Comparison of ENCODE assay signal across 1 cellular context in the genomic region with DNA sequence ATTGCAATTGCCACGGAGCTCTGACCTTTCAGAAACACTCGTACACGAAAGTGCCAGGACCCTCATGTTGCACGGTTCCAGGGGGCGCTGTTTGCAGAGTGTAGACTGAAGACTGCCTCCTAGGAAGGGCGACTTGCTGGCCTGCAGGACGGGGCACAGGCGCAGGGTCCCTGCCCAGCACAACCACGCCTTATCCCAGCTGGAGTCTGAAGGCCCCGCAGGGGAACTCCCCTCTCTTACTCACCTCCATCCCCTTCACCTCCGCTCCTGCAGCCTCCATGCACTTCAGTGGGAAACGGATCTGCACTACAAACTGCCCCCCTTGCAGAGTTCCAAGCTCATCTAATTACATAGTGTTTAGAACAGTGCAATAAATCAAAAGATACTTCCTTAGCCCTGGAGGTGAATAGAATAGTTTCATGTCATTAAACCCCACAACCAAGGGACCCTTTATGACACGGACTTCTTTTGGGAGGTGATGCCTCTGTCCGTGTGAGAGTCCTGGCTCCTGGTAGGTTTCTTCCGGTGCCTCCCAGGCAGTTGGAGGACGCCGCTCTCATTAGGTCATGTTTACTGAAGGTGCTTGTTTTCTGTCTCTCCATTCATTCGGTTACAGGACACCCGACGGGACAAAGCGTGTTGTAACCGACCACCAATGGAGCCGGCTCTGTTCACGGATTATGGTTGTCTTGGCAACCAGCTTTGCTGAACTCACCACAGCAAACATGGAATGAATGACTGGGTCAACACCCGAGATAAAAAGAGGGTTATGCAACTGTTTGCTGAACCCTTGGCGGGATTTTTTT.
TF ChIP-seq lines count a peak whose summit lies in the region.

No MANE protein-coding gene starts in this region.

TF ChIP-seq in HepG2, 621 proteins besides CTCF, POLR2A, EP300 and RAD21 (continued from another document and continues in another):
- TF ChIP-seq, protein P1, sequence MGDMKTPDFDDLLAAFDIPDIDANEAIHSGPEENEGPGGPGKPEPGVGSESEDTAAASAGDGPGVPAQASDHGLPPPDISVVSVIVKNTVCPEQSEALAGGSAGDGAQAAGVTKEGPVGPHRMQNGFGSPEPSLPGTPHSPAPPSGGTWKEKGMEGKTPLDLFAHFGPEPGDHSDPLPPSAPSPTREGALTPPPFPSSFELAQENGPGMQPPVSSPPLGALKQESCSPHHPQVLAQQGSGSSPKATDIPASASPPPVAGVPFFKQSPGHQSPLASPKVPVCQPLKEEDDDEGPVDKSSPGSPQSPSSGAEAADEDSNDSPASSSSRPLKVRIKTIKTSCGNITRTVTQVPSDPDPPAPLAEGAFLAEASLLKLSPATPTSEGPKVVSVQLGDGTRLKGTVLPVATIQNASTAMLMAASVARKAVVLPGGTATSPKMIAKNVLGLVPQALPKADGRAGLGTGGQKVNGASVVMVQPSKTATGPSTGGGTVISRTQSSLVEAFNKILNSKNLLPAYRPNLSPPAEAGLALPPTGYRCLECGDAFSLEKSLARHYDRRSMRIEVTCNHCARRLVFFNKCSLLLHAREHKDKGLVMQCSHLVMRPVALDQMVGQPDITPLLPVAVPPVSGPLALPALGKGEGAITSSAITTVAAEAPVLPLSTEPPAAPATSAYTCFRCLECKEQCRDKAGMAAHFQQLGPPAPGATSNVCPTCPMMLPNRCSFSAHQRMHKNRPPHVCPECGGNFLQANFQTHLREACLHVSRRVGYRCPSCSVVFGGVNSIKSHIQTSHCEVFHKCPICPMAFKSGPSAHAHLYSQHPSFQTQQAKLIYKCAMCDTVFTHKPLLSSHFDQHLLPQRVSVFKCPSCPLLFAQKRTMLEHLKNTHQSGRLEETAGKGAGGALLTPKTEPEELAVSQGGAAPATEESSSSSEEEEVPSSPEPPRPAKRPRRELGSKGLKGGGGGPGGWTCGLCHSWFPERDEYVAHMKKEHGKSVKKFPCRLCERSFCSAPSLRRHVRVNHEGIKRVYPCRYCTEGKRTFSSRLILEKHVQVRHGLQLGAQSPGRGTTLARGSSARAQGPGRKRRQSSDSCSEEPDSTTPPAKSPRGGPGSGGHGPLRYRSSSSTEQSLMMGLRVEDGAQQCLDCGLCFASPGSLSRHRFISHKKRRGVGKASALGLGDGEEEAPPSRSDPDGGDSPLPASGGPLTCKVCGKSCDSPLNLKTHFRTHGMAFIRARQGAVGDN (CRISPR knock-in tag; IDR thresholded peaks at IDR 0.05), result peak; percentile 87
- TF ChIP-seq ISX (CRISPR knock-in tag; conservative IDR thresholded peaks at IDR 0.05), result no peak
- 0 out of 2 replicates have a peak, but pooled peaks have one; percentile 16 for TF ChIP-seq ZNF672 (CRISPR knock-in tag; IDR thresholded peaks at IDR 0.05)
- TF ChIP-seq MEF2D (CRISPR knock-in tag; IDR thresholded peaks at IDR 0.05), result peak; percentile 36
- TF ChIP-seq, protein P2, sequence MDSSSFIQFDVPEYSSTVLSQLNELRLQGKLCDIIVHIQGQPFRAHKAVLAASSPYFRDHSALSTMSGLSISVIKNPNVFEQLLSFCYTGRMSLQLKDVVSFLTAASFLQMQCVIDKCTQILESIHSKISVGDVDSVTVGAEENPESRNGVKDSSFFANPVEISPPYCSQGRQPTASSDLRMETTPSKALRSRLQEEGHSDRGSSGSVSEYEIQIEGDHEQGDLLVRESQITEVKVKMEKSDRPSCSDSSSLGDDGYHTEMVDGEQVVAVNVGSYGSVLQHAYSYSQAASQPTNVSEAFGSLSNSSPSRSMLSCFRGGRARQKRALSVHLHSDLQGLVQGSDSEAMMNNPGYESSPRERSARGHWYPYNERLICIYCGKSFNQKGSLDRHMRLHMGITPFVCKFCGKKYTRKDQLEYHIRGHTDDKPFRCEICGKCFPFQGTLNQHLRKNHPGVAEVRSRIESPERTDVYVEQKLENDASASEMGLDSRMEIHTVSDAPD (CRISPR knock-in tag; IDR thresholded peaks at IDR 0.05), result peak; percentile 59; the same call in 1 of the 2 replicates
- TF ChIP-seq TARDBP (CRISPR knock-in tag; IDR thresholded peaks at IDR 0.05), result peak; percentile 75
- TF ChIP-seq WIZ (CRISPR knock-in tag; IDR thresholded peaks at IDR 0.05), result no peak
- peak; percentile 31; the same call in 1 of the 2 replicates for TF ChIP-seq MEIS1 (CRISPR knock-in tag; IDR thresholded peaks at IDR 0.05; ENCODE audit: borderline replicate concordance)
- TF ChIP-seq YEATS2 (CRISPR knock-in tag; IDR thresholded peaks at IDR 0.05; ENCODE audit: borderline replicate concordance), result peak; percentile 24; the same call in 1 of the 2 replicates
- 0 out of 2 replicates have a peak, but pooled peaks have one; percentile 49 for TF ChIP-seq KAT8 (CRISPR knock-in tag; IDR thresholded peaks at IDR 0.05)
- TF ChIP-seq, protein P3, sequence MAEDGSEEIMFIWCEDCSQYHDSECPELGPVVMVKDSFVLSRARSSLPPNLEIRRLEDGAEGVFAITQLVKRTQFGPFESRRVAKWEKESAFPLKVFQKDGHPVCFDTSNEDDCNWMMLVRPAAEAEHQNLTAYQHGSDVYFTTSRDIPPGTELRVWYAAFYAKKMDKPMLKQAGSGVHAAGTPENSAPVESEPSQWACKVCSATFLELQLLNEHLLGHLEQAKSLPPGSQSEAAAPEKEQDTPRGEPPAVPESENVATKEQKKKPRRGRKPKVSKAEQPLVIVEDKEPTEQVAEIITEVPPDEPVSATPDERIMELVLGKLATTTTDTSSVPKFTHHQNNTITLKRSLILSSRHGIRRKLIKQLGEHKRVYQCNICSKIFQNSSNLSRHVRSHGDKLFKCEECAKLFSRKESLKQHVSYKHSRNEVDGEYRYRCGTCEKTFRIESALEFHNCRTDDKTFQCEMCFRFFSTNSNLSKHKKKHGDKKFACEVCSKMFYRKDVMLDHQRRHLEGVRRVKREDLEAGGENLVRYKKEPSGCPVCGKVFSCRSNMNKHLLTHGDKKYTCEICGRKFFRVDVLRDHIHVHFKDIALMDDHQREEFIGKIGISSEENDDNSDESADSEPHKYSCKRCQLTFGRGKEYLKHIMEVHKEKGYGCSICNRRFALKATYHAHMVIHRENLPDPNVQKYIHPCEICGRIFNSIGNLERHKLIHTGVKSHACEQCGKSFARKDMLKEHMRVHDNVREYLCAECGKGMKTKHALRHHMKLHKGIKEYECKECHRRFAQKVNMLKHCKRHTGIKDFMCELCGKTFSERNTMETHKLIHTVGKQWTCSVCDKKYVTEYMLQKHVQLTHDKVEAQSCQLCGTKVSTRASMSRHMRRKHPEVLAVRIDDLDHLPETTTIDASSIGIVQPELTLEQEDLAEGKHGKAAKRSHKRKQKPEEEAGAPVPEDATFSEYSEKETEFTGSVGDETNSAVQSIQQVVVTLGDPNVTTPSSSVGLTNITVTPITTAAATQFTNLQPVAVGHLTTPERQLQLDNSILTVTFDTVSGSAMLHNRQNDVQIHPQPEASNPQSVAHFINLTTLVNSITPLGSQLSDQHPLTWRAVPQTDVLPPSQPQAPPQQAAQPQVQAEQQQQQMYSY (CRISPR knock-in tag; IDR thresholded peaks at IDR 0.05), result no peak
- peak; percentile 98 for TF ChIP-seq FOXO1 (CRISPR knock-in tag; IDR thresholded peaks at IDR 0.05)
- TF ChIP-seq YY1 (IDR thresholded peaks at IDR 0.05; ENCODE audit: insufficient read depth, insufficient replicate concordance, low read depth, low read length), result peak; percentile 50
- peak; percentile 94 for TF ChIP-seq SIX1 (CRISPR knock-in tag; IDR thresholded peaks at IDR 0.05; ENCODE audit: borderline replicate concordance)
- TF ChIP-seq, protein P4, sequence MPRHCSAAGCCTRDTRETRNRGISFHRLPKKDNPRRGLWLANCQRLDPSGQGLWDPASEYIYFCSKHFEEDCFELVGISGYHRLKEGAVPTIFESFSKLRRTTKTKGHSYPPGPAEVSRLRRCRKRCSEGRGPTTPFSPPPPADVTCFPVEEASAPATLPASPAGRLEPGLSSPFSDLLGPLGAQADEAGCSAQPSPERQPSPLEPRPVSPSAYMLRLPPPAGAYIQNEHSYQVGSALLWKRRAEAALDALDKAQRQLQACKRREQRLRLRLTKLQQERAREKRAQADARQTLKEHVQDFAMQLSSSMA (CRISPR knock-in tag; IDR thresholded peaks at IDR 0.05), result no peak
- TF ChIP-seq ZNF235 (CRISPR knock-in tag; IDR thresholded peaks at IDR 0.05; ENCODE audit: borderline replicate concordance), result 0 out of 2 replicates have a peak, but pooled peaks have one; percentile 35
- peak; percentile 83; the same call in 1 of the 2 replicates for TF ChIP-seq KLF12 (CRISPR knock-in tag; IDR thresholded peaks at IDR 0.05; ENCODE audit: borderline replicate concordance)
- TF ChIP-seq HOXA5 (CRISPR knock-in tag; IDR thresholded peaks at IDR 0.05), result peak; percentile 68
- no peak for TF ChIP-seq ARNT (IDR thresholded peaks at IDR 0.05)
- no peak for TF ChIP-seq ZNF558 (CRISPR knock-in tag; IDR thresholded peaks at IDR 0.05; ENCODE audit: borderline replicate concordance)
- peak; percentile 70 for TF ChIP-seq TAF1 (CRISPR knock-in tag; IDR thresholded peaks at IDR 0.05)
- TF ChIP-seq, protein P5, sequence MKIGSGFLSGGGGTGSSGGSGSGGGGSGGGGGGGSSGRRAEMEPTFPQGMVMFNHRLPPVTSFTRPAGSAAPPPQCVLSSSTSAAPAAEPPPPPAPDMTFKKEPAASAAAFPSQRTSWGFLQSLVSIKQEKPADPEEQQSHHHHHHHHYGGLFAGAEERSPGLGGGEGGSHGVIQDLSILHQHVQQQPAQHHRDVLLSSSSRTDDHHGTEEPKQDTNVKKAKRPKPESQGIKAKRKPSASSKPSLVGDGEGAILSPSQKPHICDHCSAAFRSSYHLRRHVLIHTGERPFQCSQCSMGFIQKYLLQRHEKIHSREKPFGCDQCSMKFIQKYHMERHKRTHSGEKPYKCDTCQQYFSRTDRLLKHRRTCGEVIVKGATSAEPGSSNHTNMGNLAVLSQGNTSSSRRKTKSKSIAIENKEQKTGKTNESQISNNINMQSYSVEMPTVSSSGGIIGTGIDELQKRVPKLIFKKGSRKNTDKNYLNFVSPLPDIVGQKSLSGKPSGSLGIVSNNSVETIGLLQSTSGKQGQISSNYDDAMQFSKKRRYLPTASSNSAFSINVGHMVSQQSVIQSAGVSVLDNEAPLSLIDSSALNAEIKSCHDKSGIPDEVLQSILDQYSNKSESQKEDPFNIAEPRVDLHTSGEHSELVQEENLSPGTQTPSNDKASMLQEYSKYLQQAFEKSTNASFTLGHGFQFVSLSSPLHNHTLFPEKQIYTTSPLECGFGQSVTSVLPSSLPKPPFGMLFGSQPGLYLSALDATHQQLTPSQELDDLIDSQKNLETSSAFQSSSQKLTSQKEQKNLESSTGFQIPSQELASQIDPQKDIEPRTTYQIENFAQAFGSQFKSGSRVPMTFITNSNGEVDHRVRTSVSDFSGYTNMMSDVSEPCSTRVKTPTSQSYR (CRISPR knock-in tag; IDR thresholded peaks at IDR 0.05; ENCODE audit: borderline replicate concordance), result peak; percentile 31; the same call in 1 of the 2 replicates
- TF ChIP-seq HDAC2 (CRISPR knock-in tag; IDR thresholded peaks at IDR 0.05), result peak; percentile 90
- TF ChIP-seq, protein P6, sequence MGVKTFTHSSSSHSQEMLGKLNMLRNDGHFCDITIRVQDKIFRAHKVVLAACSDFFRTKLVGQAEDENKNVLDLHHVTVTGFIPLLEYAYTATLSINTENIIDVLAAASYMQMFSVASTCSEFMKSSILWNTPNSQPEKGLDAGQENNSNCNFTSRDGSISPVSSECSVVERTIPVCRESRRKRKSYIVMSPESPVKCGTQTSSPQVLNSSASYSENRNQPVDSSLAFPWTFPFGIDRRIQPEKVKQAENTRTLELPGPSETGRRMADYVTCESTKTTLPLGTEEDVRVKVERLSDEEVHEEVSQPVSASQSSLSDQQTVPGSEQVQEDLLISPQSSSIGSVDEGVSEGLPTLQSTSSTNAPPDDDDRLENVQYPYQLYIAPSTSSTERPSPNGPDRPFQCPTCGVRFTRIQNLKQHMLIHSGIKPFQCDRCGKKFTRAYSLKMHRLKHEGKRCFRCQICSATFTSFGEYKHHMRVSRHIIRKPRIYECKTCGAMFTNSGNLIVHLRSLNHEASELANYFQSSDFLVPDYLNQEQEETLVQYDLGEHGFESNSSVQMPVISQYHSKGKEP (CRISPR knock-in tag; IDR thresholded peaks at IDR 0.05), result no peak; the same call in 1 of the 2 replicates
- TF ChIP-seq, protein P7, sequence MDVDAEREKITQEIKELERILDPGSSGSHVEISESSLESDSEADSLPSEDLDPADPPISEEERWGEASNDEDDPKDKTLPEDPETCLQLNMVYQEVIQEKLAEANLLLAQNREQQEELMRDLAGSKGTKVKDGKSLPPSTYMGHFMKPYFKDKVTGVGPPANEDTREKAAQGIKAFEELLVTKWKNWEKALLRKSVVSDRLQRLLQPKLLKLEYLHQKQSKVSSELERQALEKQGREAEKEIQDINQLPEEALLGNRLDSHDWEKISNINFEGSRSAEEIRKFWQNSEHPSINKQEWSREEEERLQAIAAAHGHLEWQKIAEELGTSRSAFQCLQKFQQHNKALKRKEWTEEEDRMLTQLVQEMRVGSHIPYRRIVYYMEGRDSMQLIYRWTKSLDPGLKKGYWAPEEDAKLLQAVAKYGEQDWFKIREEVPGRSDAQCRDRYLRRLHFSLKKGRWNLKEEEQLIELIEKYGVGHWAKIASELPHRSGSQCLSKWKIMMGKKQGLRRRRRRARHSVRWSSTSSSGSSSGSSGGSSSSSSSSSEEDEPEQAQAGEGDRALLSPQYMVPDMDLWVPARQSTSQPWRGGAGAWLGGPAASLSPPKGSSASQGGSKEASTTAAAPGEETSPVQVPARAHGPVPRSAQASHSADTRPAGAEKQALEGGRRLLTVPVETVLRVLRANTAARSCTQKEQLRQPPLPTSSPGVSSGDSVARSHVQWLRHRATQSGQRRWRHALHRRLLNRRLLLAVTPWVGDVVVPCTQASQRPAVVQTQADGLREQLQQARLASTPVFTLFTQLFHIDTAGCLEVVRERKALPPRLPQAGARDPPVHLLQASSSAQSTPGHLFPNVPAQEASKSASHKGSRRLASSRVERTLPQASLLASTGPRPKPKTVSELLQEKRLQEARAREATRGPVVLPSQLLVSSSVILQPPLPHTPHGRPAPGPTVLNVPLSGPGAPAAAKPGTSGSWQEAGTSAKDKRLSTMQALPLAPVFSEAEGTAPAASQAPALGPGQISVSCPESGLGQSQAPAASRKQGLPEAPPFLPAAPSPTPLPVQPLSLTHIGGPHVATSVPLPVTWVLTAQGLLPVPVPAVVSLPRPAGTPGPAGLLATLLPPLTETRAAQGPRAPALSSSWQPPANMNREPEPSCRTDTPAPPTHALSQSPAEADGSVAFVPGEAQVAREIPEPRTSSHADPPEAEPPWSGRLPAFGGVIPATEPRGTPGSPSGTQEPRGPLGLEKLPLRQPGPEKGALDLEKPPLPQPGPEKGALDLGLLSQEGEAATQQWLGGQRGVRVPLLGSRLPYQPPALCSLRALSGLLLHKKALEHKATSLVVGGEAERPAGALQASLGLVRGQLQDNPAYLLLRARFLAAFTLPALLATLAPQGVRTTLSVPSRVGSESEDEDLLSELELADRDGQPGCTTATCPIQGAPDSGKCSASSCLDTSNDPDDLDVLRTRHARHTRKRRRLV (CRISPR knock-in tag; IDR thresholded peaks at IDR 0.05), result 0 out of 2 replicates have a peak, but pooled peaks have one; percentile 75
- TF ChIP-seq ZNF674 (CRISPR knock-in tag; IDR thresholded peaks at IDR 0.05; ENCODE audit: low read depth), result no peak
- TF ChIP-seq SMAD9 (CRISPR knock-in tag; IDR thresholded peaks at IDR 0.05), result no peak
- TF ChIP-seq, protein P8, sequence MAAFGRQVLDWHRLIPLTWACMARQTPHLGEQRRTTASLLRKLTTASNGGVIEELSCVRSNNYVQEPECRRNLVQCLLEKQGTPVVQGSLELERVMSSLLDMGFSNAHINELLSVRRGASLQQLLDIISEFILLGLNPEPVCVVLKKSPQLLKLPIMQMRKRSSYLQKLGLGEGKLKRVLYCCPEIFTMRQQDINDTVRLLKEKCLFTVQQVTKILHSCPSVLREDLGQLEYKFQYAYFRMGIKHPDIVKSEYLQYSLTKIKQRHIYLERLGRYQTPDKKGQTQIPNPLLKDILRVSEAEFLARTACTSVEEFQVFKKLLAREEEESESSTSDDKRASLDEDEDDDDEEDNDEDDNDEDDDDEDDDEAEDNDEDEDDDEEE (CRISPR knock-in tag; IDR thresholded peaks at IDR 0.05), result no peak
- TF ChIP-seq PHF5A (CRISPR knock-in tag; IDR thresholded peaks at IDR 0.05; ENCODE audit: low read depth, unreplicated experiment), result peak; percentile 72
- TF ChIP-seq BORCS8-MEF2B (CRISPR knock-in tag; IDR thresholded peaks at IDR 0.05), result peak; percentile 74; the same call in 1 of the 2 replicates
